1 cellular context compared by ENCODE assay signal in the genomic region with DNA sequence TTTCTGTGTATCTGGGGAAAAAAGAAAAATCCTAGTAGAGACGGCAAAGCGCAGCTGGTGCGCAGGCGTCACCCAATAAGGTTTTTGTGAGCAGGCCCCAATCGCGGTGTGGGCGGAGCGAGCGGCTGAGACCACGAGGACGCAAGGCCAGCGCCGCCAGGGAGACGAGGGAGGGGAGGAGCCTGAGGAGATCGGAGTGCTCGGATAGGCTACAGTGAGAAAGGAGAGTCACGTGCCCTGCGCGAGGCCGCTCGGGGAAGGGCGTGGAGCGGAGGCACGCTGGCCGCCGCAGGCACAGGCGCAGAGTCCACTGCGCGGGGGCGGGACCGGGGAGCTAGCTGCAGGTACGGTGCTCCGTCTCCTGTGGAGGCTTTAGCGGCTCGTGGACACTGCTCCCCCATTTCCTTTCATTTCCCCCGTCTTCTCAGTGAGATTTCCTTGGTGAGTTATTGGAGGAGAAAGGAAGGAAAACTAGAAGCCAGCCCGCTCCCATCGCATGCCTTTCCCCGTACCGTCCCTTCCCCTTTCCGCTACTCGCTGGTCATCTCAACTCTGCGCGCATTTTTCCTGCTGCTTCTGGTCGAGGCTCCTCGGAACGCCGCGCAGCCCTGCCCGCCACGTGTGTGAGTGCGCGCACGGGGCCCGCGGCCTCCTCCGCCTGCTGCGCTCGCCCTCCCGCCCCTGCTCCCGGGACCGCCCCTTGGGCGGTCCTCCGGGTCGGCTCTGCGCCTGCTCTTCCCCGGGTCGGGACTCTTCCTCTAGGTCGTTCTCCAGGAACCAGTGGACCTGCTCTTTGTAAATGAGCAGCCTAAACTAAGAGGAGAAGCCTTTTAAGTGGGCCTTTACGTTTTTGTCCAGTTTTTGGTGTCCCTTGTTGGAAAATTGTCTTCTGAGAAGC.
TF ChIP-seq lines count a peak whose summit lies in the region.

A gene with protein sequence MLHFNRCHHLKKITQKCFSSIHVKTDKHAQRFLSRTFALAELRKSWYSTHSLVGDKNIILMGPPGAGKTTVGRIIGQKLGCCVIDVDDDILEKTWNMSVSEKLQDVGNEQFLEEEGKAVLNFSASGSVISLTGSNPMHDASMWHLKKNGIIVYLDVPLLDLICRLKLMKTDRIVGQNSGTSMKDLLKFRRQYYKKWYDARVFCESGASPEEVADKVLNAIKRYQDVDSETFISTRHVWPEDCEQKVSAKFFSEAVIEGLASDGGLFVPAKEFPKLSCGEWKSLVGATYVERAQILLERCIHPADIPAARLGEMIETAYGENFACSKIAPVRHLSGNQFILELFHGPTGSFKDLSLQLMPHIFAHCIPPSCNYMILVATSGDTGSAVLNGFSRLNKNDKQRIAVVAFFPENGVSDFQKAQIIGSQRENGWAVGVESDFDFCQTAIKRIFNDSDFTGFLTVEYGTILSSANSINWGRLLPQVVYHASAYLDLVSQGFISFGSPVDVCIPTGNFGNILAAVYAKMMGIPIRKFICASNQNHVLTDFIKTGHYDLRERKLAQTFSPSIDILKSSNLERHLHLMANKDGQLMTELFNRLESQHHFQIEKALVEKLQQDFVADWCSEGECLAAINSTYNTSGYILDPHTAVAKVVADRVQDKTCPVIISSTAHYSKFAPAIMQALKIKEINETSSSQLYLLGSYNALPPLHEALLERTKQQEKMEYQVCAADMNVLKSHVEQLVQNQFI (plus strand): TSS at position 264 of the 898 bp plus-strand sequence. CDS start 6,612 bp downstream, outside the sequence.

TF ChIP-seq in K562, 482 proteins besides CTCF, POLR2A, EP300 and RAD21 (continued from another document):
- no peak for TF ChIP-seq PCBP2 (IDR thresholded peaks at IDR 0.05; ENCODE audit: low read depth, low read length, poor library complexity, severe bottlenecking)
- peak; percentile 99 for TF ChIP-seq NR3C1 (CRISPR knock-in tag; IDR thresholded peaks at IDR 0.05)
- TF ChIP-seq, protein P1, sequence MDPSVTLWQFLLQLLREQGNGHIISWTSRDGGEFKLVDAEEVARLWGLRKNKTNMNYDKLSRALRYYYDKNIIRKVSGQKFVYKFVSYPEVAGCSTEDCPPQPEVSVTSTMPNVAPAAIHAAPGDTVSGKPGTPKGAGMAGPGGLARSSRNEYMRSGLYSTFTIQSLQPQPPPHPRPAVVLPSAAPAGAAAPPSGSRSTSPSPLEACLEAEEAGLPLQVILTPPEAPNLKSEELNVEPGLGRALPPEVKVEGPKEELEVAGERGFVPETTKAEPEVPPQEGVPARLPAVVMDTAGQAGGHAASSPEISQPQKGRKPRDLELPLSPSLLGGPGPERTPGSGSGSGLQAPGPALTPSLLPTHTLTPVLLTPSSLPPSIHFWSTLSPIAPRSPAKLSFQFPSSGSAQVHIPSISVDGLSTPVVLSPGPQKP (CRISPR knock-in tag; IDR thresholded peaks at IDR 0.05), result no peak
- TF ChIP-seq NFATC3 (IDR thresholded peaks at IDR 0.05), result no peak
- no peak for TF ChIP-seq ID3 (CRISPR knock-in tag; IDR thresholded peaks at IDR 0.05)
- TF ChIP-seq ID3 (tag; IDR thresholded peaks at IDR 0.05), result 0 out of 2 replicates have a peak, but pooled peaks have one; percentile 80
- peak; percentile 57; the same call in 1 of the 2 replicates for TF ChIP-seq PML (IDR thresholded peaks at IDR 0.05; ENCODE audit: low read length)
- TF ChIP-seq NCOA6 (IDR thresholded peaks at IDR 0.05), result no peak; the same call in 1 of the 2 replicates
- no peak for TF ChIP-seq MEF2D (tag; conservative IDR thresholded peaks at IDR 0.05; ENCODE audit: low read depth)
- peak; percentile 80; the same call in 1 of the 2 replicates for TF ChIP-seq ZNF282 (CRISPR knock-in tag; IDR thresholded peaks at IDR 0.05)
- TF ChIP-seq ZBTB49 (CRISPR knock-in tag; IDR thresholded peaks at IDR 0.05; ENCODE audit: borderline replicate concordance), result peak; percentile 97
- TF ChIP-seq ZNF140 (CRISPR knock-in tag; IDR thresholded peaks at IDR 0.05), result no peak
- no peak for TF ChIP-seq ZFPM2 (CRISPR knock-in tag; IDR thresholded peaks at IDR 0.05)
- TF ChIP-seq CTBP1 (IDR thresholded peaks at IDR 0.05; ENCODE audit: borderline replicate concordance), result peak; percentile 64
- TF ChIP-seq MEIS2 (IDR thresholded peaks at IDR 0.05; ENCODE audit: partially characterized antibody), result peak; percentile 78
- TF ChIP-seq CBX1 (IDR thresholded peaks at IDR 0.05; ENCODE audit: low read depth), result peak; percentile 76; the same call in 1 of the 2 replicates
- TF ChIP-seq PTRF (tag; IDR thresholded peaks at IDR 0.05), result no peak
